Comparison of ENCODE assay signal across 8 cellular contexts in the genomic region with DNA sequence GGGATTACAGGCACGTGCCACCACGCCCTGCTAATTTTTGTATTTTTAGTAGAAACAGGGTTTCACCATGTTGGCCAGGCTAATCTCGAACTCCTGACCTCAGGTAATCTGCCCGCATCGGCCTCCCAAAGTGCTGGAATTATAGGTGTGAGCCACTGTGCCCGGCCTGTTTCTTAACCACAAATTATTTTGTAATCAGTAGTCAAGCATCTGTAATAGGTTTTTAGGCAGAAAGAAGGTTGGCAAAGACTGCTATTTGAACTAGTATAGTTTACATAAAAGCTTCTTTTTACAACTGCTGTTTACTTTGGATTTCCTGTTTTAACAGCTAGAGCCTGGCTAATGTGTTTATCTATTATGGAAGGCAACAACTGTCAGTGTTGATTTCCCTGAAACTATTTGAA.
DNase-seq lines count a peak whose midpoint lies in the region; ATAC-seq, FAIRE-seq and TF ChIP-seq lines count a peak whose summit lies in the region.
"Not testable (repeated sequence)": the region's sequence is repeated elsewhere in the genome, so short reads cannot be mapped to it uniquely, and the experiment has no call there.

No MANE protein-coding gene starts in this region.

- not testable (repeated sequence) for H3K9me3 ChIP-seq in HEK293 (ENCODE audit: control insufficient read depth, insufficient read depth, low read depth, low read length); K562 (replicated peaks; ENCODE audit: control insufficient read depth, insufficient read depth, low read depth, low read length)

- H3K4me1 ChIP-seq in HEK293 (ENCODE audit: control insufficient read depth, insufficient read depth, low read length); K562 (replicated peaks in 1 of 2; ENCODE audit: control insufficient read depth in 2 of 2, insufficient read depth in 2 of 2, low read length in 2 of 2): not testable (repeated sequence)

- peak; percentile 19 for FAIRE-seq in K562 (lab: Jason Lieb, UNC)

- not testable (repeated sequence) for H3K79me2 ChIP-seq in K562 (ENCODE audit: control insufficient read depth, insufficient read depth, low read length)

- H3K27ac ChIP-seq in HEK293 (ENCODE audit: extremely low read depth, low read depth, low read length); K562 (ENCODE audit: extremely low read depth, low read depth, low read length): not testable (repeated sequence)

- not testable (repeated sequence) for H3K9ac ChIP-seq in K562 (ENCODE audit: insufficient read depth in 1 of 2, low read depth in 2 of 2, low read length in 2 of 2)

- WGBS in K562 (ENCODE audit: insufficient coverage, low coverage, missing lambda C conversion rate), result 29% methylated on average over 6 of the region's 6 CpGs

- not testable (repeated sequence) for H2AFZ ChIP-seq in K562 (ENCODE audit: low read depth, low read length)

- not testable (repeated sequence) for ATAC-seq in K562
- ATAC-seq in left lobe of liver, result peak; percentile 77

- not testable (repeated sequence) for TF ChIP-seq POLR2A in K562 (conservative IDR thresholded peaks at IDR 0.05)

- not testable (repeated sequence) for H4K20me1 ChIP-seq in K562 (replicated peaks; ENCODE audit: control insufficient read depth, insufficient read depth, low read length)

- intact Hi-C loops in K562 (cut with micrococcal nuclease), result not testable (repeated sequence)

- H3K4me3 ChIP-seq in AG10803 (ENCODE audit: low read length); HEK293 (ENCODE audit: low read depth, low read length); K562: not testable (repeated sequence)

- not testable (repeated sequence) for H3K9me1 ChIP-seq in K562 (ENCODE audit: control insufficient read depth, insufficient read depth, low read length)

- TF ChIP-seq EP300 in K562 (IDR thresholded peaks at IDR 0.05; ENCODE audit: low read length), result not testable (repeated sequence)

- peak; percentile 1 for DNase-seq in AG10803 (ENCODE audit: low read depth)
- DNase-seq in NCI-H1092 treated with DMSO at 0.1 percent for 48 hours (lab: John Stamatoyannopoulos, UW), result peak; percentile 0
- peak; percentile 4 for DNase-seq in NCI-H2107 treated with DMSO at 0.1 percent for 48 hours (lab: John Stamatoyannopoulos, UW; ENCODE audit: unreplicated experiment)
- DNase-seq in NCI-H774 (lab: John Stamatoyannopoulos, UW), result peak; percentile 72
- DNase-seq in K562 (ENCODE audit: extremely low read depth in 1 of 4, low spot score in 3 of 4), result not testable (repeated sequence)
- peak; percentile 57 for DNase-seq in left lobe of liver (ENCODE audit: low spot score)
- DNase-seq in myocyte (ENCODE audit: low read depth), result peak; percentile 36

- not testable (repeated sequence) for H3K4me2 ChIP-seq in K562 (ENCODE audit: insufficient read depth, low read length)

- not testable (repeated sequence) for BruUV-seq in K562 (replicated peaks; lab: Mats Ljungman, UMichigan)

- in situ Hi-C loops in K562 (cut with MboI), result not testable (repeated sequence)

- not testable (repeated sequence) for TF ChIP-seq RAD21 in K562 (CRISPR knock-in tag; conservative IDR thresholded peaks at IDR 0.05 in 1 of 2, IDR thresholded peaks at IDR 0.05 in 1 of 2)

- POLR2A ChIA-PET in HEK293 (lab: Yijun Ruan, JAX); K562 (lab: Yijun Ruan, JAX): not testable (repeated sequence)

- not testable (repeated sequence) for H3K36me3 ChIP-seq in HEK293 (ENCODE audit: control insufficient read depth in 2 of 2, insufficient read depth in 1 of 2, low read length in 2 of 2); K562 (ENCODE audit: control insufficient read depth, insufficient read depth, low read length)

- H3K27me3 ChIP-seq in K562 (ENCODE audit: control insufficient read depth in 2 of 2, insufficient read depth in 2 of 2, low read length in 2 of 2), result not testable (repeated sequence)

- CTCF ChIA-PET in HEK293 (lab: Yijun Ruan, JAX), result interaction anchor here (0.6 kb wide), 1 partner anchor 1234 kb away, joined by 4 read pairs; no protein-coding TSS in a partner anchor
- CTCF ChIA-PET in K562 (lab: Yijun Ruan, JAX; ENCODE audit: low intra/inter-chr PET ratio), result not testable (repeated sequence)

- TF ChIP-seq CTCF in AG10803 (conservative IDR thresholded peaks at IDR 0.05; ENCODE audit: low read length); HEK293 (tag by site-specific recombination; IDR thresholded peaks at IDR 0.05); K562 (IDR thresholded peaks at IDR 0.05 in 2 of 3, conservative IDR thresholded peaks at IDR 0.05 in 1 of 3; ENCODE audit: insufficient read depth in 2 of 3, low read depth in 1 of 3, low read length in 3 of 3): not testable (repeated sequence)

TF ChIP-seq in HEK293, 187 proteins besides CTCF, POLR2A, EP300 and RAD21 (continues in another document):
- TF ChIP-seq ZBTB17 (tag by site-specific recombination; IDR thresholded peaks at IDR 0.05) (peak; percentile 69), OSR2 (tag by site-specific recombination; IDR thresholded peaks at IDR 0.05) (peak; percentile 78), ZBTB7A (tag by site-specific recombination; IDR thresholded peaks at IDR 0.05; ENCODE audit: low read depth) (0 out of 2 replicates have a peak, but pooled peaks have one; percentile 27), YY2 (tag by site-specific recombination; IDR thresholded peaks at IDR 0.05) (peak; percentile 40; the same call in 1 of the 2 replicates), ZNF18 (tag by site-specific recombination; IDR thresholded peaks at IDR 0.05) (peak; percentile 62; the same call in 1 of the 2 replicates)
- TF ChIP-seq, protein P1, sequence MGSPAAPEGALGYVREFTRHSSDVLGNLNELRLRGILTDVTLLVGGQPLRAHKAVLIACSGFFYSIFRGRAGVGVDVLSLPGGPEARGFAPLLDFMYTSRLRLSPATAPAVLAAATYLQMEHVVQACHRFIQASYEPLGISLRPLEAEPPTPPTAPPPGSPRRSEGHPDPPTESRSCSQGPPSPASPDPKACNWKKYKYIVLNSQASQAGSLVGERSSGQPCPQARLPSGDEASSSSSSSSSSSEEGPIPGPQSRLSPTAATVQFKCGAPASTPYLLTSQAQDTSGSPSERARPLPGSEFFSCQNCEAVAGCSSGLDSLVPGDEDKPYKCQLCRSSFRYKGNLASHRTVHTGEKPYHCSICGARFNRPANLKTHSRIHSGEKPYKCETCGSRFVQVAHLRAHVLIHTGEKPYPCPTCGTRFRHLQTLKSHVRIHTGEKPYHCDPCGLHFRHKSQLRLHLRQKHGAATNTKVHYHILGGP (tag by site-specific recombination; IDR thresholded peaks at IDR 0.05), result 0 out of 2 replicates have a peak, but pooled peaks have one; percentile 49
